2 cellular contexts compared by ENCODE assay signal in genomic region chr14:54472291-54472690, GRCh38.
A peak's percentile ranks its signal among the peaks of the same experiment; 100 is the strongest.
TF ChIP-seq lines count a peak whose summit lies in the region.

No MANE protein-coding gene starts in this region.

TF ChIP-seq in A549, 52 proteins besides CTCF, POLR2A, EP300 and RAD21:
- no peak for TF ChIP-seq ZC3H11A (IDR thresholded peaks at IDR 0.05)
- TF ChIP-seq EHMT2 (IDR thresholded peaks at IDR 0.05; ENCODE audit: low read depth), result no peak
- no peak for TF ChIP-seq CBX2 (IDR thresholded peaks at IDR 0.05; ENCODE audit: borderline replicate concordance, low read depth)
- no peak for TF ChIP-seq ZNF302 (CRISPR knock-in tag; IDR thresholded peaks at IDR 0.05)
- TF ChIP-seq EHF (CRISPR knock-in tag; IDR thresholded peaks at IDR 0.05), result no peak

TF ChIP-seq in HEK293, 187 proteins besides CTCF, POLR2A, EP300 and RAD21:
- peak; percentile 46; the same call in 1 of the 2 replicates for TF ChIP-seq SP7 (tag by site-specific recombination; IDR thresholded peaks at IDR 0.05)
- TF ChIP-seq ZNF747 (tag by site-specific recombination; IDR thresholded peaks at IDR 0.05), result no peak
- no peak for TF ChIP-seq ZNF558 (tag by site-specific recombination; IDR thresholded peaks at IDR 0.05)
- no peak for TF ChIP-seq ZNF704 (tag by site-specific recombination; IDR thresholded peaks at IDR 0.05)
- peak; percentile 23; the same call in 1 of the 2 replicates for TF ChIP-seq PRDM6 (tag by site-specific recombination; IDR thresholded peaks at IDR 0.05)
- peak; percentile 89 for TF ChIP-seq WT1 (tag by site-specific recombination; IDR thresholded peaks at IDR 0.05)
- no peak for TF ChIP-seq ZNF837 (tag by site-specific recombination; IDR thresholded peaks at IDR 0.05)
- no peak for TF ChIP-seq ZNF132 (tag by site-specific recombination; IDR thresholded peaks at IDR 0.05; ENCODE audit: borderline replicate concordance)
- no peak for TF ChIP-seq ZNF280D (tag by site-specific recombination; IDR thresholded peaks at IDR 0.05)
